In the genomic region with DNA sequence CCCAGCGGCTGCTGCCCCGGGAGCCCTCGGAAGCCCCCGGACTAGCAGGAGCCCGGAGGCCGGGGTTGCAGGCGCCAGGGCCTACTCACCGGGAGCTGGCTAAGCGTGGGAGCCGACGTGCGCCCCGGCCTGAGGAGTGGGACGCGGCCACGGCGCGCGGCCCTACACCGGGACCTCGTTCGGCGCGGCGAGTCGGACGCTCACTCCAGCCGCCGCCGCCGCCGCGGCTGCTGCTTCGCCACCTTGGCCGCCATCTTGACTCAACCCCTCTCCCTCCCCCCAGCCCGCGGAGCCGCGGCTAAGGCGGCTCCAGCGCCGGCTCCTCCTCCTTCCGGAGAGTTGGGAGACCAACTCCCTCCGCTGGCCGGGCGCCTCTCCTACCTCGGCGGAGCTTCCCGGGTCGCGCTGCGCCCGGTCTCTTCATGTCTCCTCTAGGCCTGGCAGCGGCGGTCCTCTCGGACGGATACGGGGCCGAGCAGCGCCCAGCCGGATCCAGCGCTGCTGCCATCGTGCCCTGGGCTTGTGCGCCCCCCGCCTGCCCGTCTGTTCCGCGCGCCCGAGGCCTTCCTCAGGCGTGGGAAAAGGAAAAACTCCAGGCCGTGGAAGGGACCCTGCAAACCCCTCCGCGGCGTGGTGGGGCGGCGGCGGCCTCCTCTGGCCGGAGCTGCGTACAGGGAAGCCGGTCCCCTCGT, we compare ENCODE assay signal across 1 cellular context.
TF ChIP-seq lines count a peak whose summit lies in the region.

Gene NCOR1 (minus strand): TSS at position 262 of the 692 bp plus-strand sequence. CDS start 20,965 bp downstream, outside the sequence.

TF ChIP-seq in HepG2, 621 proteins besides CTCF, POLR2A, EP300 and RAD21 (continued from another document and continues in another):
- 0 out of 2 replicates have a peak, but pooled peaks have one; percentile 3 for TF ChIP-seq IRF9 (CRISPR knock-in tag; IDR thresholded peaks at IDR 0.05; ENCODE audit: borderline replicate concordance)
- TF ChIP-seq RCOR2 (CRISPR knock-in tag; IDR thresholded peaks at IDR 0.05) = no peak
- TF ChIP-seq, protein P1, sequence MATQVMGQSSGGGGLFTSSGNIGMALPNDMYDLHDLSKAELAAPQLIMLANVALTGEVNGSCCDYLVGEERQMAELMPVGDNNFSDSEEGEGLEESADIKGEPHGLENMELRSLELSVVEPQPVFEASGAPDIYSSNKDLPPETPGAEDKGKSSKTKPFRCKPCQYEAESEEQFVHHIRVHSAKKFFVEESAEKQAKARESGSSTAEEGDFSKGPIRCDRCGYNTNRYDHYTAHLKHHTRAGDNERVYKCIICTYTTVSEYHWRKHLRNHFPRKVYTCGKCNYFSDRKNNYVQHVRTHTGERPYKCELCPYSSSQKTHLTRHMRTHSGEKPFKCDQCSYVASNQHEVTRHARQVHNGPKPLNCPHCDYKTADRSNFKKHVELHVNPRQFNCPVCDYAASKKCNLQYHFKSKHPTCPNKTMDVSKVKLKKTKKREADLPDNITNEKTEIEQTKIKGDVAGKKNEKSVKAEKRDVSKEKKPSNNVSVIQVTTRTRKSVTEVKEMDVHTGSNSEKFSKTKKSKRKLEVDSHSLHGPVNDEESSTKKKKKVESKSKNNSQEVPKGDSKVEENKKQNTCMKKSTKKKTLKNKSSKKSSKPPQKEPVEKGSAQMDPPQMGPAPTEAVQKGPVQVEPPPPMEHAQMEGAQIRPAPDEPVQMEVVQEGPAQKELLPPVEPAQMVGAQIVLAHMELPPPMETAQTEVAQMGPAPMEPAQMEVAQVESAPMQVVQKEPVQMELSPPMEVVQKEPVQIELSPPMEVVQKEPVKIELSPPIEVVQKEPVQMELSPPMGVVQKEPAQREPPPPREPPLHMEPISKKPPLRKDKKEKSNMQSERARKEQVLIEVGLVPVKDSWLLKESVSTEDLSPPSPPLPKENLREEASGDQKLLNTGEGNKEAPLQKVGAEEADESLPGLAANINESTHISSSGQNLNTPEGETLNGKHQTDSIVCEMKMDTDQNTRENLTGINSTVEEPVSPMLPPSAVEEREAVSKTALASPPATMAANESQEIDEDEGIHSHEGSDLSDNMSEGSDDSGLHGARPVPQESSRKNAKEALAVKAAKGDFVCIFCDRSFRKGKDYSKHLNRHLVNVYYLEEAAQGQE (IDR thresholded peaks at IDR 0.05; ENCODE audit: borderline replicate concordance in 1 of 2, low read depth in 1 of 2, low read length in 2 of 2) = peak in 1 of 2 experiments; percentile 54; a peak in 1 of 4 replicates
- TF ChIP-seq ZNF781 (CRISPR knock-in tag; IDR thresholded peaks at IDR 0.05; ENCODE audit: borderline replicate concordance, not compliant biosample characterization) = peak; percentile 72
- no peak for TF ChIP-seq FOSL1 (CRISPR knock-in tag; IDR thresholded peaks at IDR 0.05; ENCODE audit: borderline replicate concordance)
- TF ChIP-seq MAX (IDR thresholded peaks at IDR 0.05) = peak; percentile 68
- no peak for TF ChIP-seq ZSCAN22 (CRISPR knock-in tag; IDR thresholded peaks at IDR 0.05)
- TF ChIP-seq CBX1 (IDR thresholded peaks at IDR 0.05; ENCODE audit: low read depth) = no peak
- peak; percentile 98 for TF ChIP-seq RBFOX2 (IDR thresholded peaks at IDR 0.05; ENCODE audit: low read depth, low read length)
- 0 out of 2 replicates have a peak, but pooled peaks have one; percentile 34 for TF ChIP-seq NR1H2 (CRISPR knock-in tag; IDR thresholded peaks at IDR 0.05; ENCODE audit: borderline replicate concordance, low read depth)
- TF ChIP-seq ZNF678 (CRISPR knock-in tag; IDR thresholded peaks at IDR 0.05) = peak; percentile 47; the same call in 1 of the 2 replicates
- TF ChIP-seq ZMYM3 (CRISPR knock-in tag; IDR thresholded peaks at IDR 0.05) = peak; percentile 46
- peak; percentile 67 for TF ChIP-seq NRL (CRISPR knock-in tag; IDR thresholded peaks at IDR 0.05; ENCODE audit: borderline replicate concordance)
- TF ChIP-seq ZNF556 (CRISPR knock-in tag; IDR thresholded peaks at IDR 0.05; ENCODE audit: borderline replicate concordance) = peak; percentile 94; the same call in 1 of the 2 replicates
- no peak for TF ChIP-seq FOXA1 (IDR thresholded peaks at IDR 0.05)
- no peak; the same call in 1 of the 2 replicates for TF ChIP-seq FOXA1 (CRISPR knock-in tag; IDR thresholded peaks at IDR 0.05)
- TF ChIP-seq MXI1 (IDR thresholded peaks at IDR 0.05; ENCODE audit: borderline replicate concordance, low read depth, low read length) = peak; percentile 42; the same call in 1 of the 3 replicates
- 0 out of 2 replicates have a peak, but pooled peaks have one; percentile 22 for TF ChIP-seq THAP8 (CRISPR knock-in tag; IDR thresholded peaks at IDR 0.05; ENCODE audit: borderline replicate concordance)
- no peak for TF ChIP-seq SNRNP70 (IDR thresholded peaks at IDR 0.05; ENCODE audit: low read depth, low read length)
- TF ChIP-seq, protein P2, sequence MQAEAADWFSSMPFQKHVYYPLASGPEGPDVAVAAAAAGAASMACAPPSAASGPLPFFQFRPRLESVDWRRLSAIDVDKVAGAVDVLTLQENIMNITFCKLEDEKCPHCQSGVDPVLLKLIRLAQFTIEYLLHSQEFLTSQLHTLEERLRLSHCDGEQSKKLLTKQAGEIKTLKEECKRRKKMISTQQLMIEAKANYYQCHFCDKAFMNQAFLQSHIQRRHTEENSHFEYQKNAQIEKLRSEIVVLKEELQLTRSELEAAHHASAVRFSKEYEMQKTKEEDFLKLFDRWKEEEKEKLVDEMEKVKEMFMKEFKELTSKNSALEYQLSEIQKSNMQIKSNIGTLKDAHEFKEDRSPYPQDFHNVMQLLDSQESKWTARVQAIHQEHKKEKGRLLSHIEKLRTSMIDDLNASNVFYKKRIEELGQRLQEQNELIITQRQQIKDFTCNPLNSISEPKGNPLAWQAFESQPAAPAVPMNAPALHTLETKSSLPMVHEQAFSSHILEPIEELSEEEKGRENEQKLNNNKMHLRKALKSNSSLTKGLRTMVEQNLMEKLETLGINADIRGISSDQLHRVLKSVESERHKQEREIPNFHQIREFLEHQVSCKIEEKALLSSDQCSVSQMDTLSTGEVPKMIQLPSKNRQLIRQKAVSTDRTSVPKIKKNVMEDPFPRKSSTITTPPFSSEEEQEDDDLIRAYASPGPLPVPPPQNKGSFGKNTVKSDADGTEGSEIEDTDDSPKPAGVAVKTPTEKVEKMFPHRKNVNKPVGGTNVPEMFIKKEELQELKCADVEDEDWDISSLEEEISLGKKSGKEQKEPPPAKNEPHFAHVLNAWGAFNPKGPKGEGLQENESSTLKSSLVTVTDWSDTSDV (CRISPR knock-in tag; IDR thresholded peaks at IDR 0.05) = peak; percentile 80; the same call in 1 of the 2 replicates
- TF ChIP-seq ZNF574 (CRISPR knock-in tag; IDR thresholded peaks at IDR 0.05) = peak; percentile 79
- TF ChIP-seq, protein P3, sequence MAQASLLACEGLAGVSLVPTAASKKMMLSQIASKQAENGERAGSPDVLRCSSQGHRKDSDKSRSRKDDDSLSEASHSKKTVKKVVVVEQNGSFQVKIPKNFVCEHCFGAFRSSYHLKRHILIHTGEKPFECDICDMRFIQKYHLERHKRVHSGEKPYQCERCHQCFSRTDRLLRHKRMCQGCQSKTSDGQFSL (CRISPR knock-in tag; IDR thresholded peaks at IDR 0.05) = peak; percentile 49; the same call in 1 of the 2 replicates
- no peak for TF ChIP-seq ZNF7 (CRISPR knock-in tag; IDR thresholded peaks at IDR 0.05)
- no peak for TF ChIP-seq BCL3 (CRISPR knock-in tag; IDR thresholded peaks at IDR 0.05)
- peak; percentile 79 for TF ChIP-seq ZFP36L1 (CRISPR knock-in tag; IDR thresholded peaks at IDR 0.05)
- TF ChIP-seq HNRNPL (IDR thresholded peaks at IDR 0.05; ENCODE audit: low read depth, low read length) = peak; percentile 44; the same call in 1 of the 2 replicates
- TF ChIP-seq ZMAT3 (CRISPR knock-in tag; conservative IDR thresholded peaks at IDR 0.05) = peak; percentile 32
- TF ChIP-seq ZNF546 (CRISPR knock-in tag; conservative IDR thresholded peaks at IDR 0.05) = peak; percentile 84; the same call in 1 of the 2 replicates
- TF ChIP-seq ZNF512 (CRISPR knock-in tag; IDR thresholded peaks at IDR 0.05) = no peak
- peak; percentile 47 for TF ChIP-seq RXRB (CRISPR knock-in tag; IDR thresholded peaks at IDR 0.05; ENCODE audit: borderline replicate concordance)
- TF ChIP-seq HNRNPH1 (optimal IDR thresholded peaks at IDR 0.05; ENCODE audit: low read depth, low read length) = no peak
- TF ChIP-seq, protein P4, sequence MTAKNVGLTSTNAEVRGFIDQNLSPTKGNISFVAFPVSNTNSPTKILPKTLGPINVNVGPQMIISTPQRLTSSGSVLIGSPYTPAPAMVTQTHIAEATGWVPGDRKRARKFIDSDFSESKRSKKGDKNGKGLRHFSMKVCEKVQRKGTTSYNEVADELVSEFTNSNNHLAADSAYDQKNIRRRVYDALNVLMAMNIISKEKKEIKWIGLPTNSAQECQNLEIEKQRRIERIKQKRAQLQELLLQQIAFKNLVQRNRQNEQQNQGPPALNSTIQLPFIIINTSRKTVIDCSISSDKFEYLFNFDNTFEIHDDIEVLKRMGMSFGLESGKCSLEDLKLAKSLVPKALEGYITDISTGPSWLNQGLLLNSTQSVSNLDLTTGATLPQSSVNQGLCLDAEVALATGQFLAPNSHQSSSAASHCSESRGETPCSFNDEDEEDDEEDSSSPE (CRISPR knock-in tag; IDR thresholded peaks at IDR 0.05) = peak; percentile 69
- TF ChIP-seq TIGD3 (CRISPR knock-in tag; IDR thresholded peaks at IDR 0.05; ENCODE audit: borderline replicate concordance) = no peak; the same call in 1 of the 2 replicates
- TF ChIP-seq REL (CRISPR knock-in tag; conservative IDR thresholded peaks at IDR 0.05) = peak; percentile 77; the same call in 1 of the 2 replicates
- 0 out of 2 replicates have a peak, but pooled peaks have one; percentile 20 for TF ChIP-seq CBFB (CRISPR knock-in tag; IDR thresholded peaks at IDR 0.05)
- 0 out of 2 replicates have a peak, but pooled peaks have one; percentile 62 for TF ChIP-seq GTF3A (CRISPR knock-in tag; conservative IDR thresholded peaks at IDR 0.05)
- TF ChIP-seq XRCC5 (optimal IDR thresholded peaks at IDR 0.05; ENCODE audit: low read length) = peak; percentile 18
- TF ChIP-seq MED1 (CRISPR knock-in tag; IDR thresholded peaks at IDR 0.05) = peak; percentile 57; the same call in 1 of the 2 replicates
